1 cellular context compared by ENCODE assay signal in the genomic region with DNA sequence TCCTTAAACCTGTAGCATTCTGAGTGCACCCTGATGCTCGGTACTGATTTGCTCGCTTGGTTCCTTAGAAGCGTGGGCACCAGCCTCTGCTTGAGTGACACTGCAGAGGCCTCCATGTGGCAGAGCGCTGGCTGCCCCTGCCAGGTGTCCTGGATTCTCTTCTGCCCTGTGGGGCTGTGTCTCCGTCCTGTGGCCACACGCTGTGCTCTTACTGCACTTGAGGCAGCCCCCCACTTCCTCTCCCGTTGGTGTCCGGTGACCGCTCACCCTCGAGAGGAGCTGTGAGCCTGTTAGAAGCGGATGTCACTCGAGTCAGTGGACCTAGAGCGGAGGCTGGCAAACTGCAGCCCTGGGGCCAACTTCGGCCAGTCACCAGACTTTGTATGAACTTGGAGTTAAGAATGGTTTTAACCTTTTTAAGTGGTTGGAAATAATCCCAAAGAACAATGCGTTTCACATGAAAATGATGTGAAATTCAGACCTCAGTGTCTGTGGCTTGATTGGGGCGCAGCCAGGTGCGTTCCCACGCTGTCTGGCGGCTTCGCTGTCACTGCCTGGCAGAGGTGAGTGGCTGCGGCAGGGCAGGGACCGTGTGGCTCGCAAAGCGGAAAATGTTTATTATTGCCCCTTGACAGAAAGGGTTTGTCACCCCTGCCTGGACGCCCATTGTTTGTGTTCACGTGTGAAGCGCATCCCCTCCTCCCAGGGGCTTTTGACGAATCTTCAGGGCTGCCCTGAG.
TF ChIP-seq lines count a peak whose summit lies in the region.

No MANE protein-coding gene starts in this region.

TF ChIP-seq in IMR-90, 13 proteins besides CTCF, POLR2A, EP300 and RAD21:
- TF ChIP-seq NFE2L2 (IDR thresholded peaks at IDR 0.05; ENCODE audit: low read depth, low read length) (no peak), MAZ (IDR thresholded peaks at IDR 0.05; ENCODE audit: borderline replicate concordance, low read depth, low read length) (no peak)
